Comparison of ENCODE assay signal across 18 cellular contexts in genomic region chr6:54991761-54992330, GRCh38.
DNase-seq lines count a peak whose midpoint lies in the region; ATAC-seq and TF ChIP-seq lines count a peak whose summit lies in the region.
"Had no signal": no experiment of that assay in that cellular context is flagged by ENCODE, and none has a peak within 500 bp of the region (broad histone marks: within the 10 kb centered on the region; RNA-seq: fewer than 3 reads in every experiment).

No MANE protein-coding gene starts in this region.

- H3K4me1 ChIP-seq in IMR-90 (ENCODE audit: control insufficient read depth, insufficient read depth, low read length) (0 out of 2 replicates have a peak, but pooled peaks cover 2% of the 10 kb centered on the region), osteoblast (ENCODE audit: insufficient read depth, low read length) (no peaks in the 10 kb centered on the region), aorta (ENCODE audit: control insufficient read depth in 1 of 2, insufficient read depth in 2 of 2, low read length in 2 of 2) (no peaks in the 10 kb centered on the region), colonic mucosa (no peaks in the 10 kb centered on the region)
- H3K4me1 ChIP-seq: A549, HAP-1 had no signal

- no peaks in the 10 kb centered on the region for H3K9me1 ChIP-seq in IMR-90 (ENCODE audit: insufficient read depth, low read length)

- ATAC-seq in Right ventricle myocardium inferior (peak; percentile 46), IMR-90 (ENCODE audit: low read depth) (no peak), aorta (ENCODE audit: low FRiP score) (peak; percentile 11)
- ATAC-seq: A549 had no signal

- H3K4me3 ChIP-seq in IMR-90 (ENCODE audit: insufficient read depth, low read depth, low read length) (no peak overlapping the region), osteoblast (ENCODE audit: insufficient read depth, low read length) (no peak overlapping the region), aorta (ENCODE audit: low read length in 2 of 2) (no peak overlapping the region), colonic mucosa (no peak overlapping the region)
- H3K4me3 ChIP-seq: A549, HAP-1 had no signal

- in situ Hi-C loops in IMR-90 (cut with MboI; ENCODE audit: low sequenced_read_pairs) = no loop called here

- no peak overlapping the region for H3K4me2 ChIP-seq in IMR-90 (ENCODE audit: low read depth, low read length)
- no peak overlapping the region for H3K4me2 ChIP-seq in osteoblast (ENCODE audit: insufficient read depth, low read length)
- H3K4me2 ChIP-seq: A549 had no signal

- no peak overlapping the region for H2BK15ac ChIP-seq in IMR-90 (ENCODE audit: low read depth, low read length)

- H2AK9ac ChIP-seq in IMR-90 (replicated peaks; ENCODE audit: low read depth, low read length, poor library complexity) = no peak overlapping the region

- BruUV-seq in IMR-90 (replicated peaks; lab: Mats Ljungman, UMichigan) = no TSS peak

- peak overlapping the region; percentile 5; the same call in 1 of the 2 replicates for H3K4ac ChIP-seq in IMR-90 (ENCODE audit: low read depth, low read length)

- H3K79me2 ChIP-seq in osteoblast (ENCODE audit: insufficient read depth, low read length) = no peaks in the 10 kb centered on the region

- no peak overlapping the region for H4K91ac ChIP-seq in IMR-90 (ENCODE audit: insufficient read depth, low read depth, low read length)

- intact Hi-C loops in Right ventricle myocardium inferior (cut with DNase I) = no loop called here
- intact Hi-C loops in cardiac septum (cut with DNase I) = no loop called here
- intact Hi-C loops in IMR-90 (cut with micrococcal nuclease) = no loop called here
- intact Hi-C loops in aorta (cut with DNase I) = no loop called here
- intact Hi-C loops in colonic mucosa (cut with DNase I) = no loop called here

- no peak for DNase-seq in Right ventricle myocardium inferior (ENCODE audit: missing footprints)
- DNase-seq in cardiac septum (ENCODE audit: low spot score) = no peak
- DNase-seq in IMR-90 = no peak
- no peak for DNase-seq in osteoblast (ENCODE audit: insufficient read length, low spot score, missing footprints)
- DNase-seq in aorta = no peak
- DNase-seq in AG08395 (ENCODE audit: low spot score) = no peak
- DNase-seq in colonic mucosa = no peak
- DNase-seq: 8988T; ACHN; C1 segment of cervical spinal cord; CD4-positive, alpha-beta memory T cell; COR-L47; DMS153; DND-41; GOT3; HFFc6 had no signal

- POLR2A ChIA-PET in IMR-90 (lab: Charles Lee; ENCODE audit: unreplicated experiment) = no interaction called here

- H2BK5ac ChIP-seq in IMR-90 (ENCODE audit: low read depth, low read length, poor library complexity, severe bottlenecking) = no peak overlapping the region

- peak overlapping the region; percentile 56 for H2AFZ ChIP-seq in IMR-90 (replicated peaks; ENCODE audit: low read length, poor library complexity)
- peak overlapping the region; percentile 21 for H2AFZ ChIP-seq in osteoblast (ENCODE audit: low read length)

- H3K9ac ChIP-seq in IMR-90 (ENCODE audit: low read depth, low read length) = no peak overlapping the region
- no peak overlapping the region for H3K9ac ChIP-seq in colonic mucosa (ENCODE audit: low read depth in 2 of 2, low read length in 2 of 2)

- H3K27me3 ChIP-seq in IMR-90 (ENCODE audit: control insufficient read depth, insufficient read depth, low read length) = no peaks in the 10 kb centered on the region
- no peaks in the 10 kb centered on the region for H3K27me3 ChIP-seq in osteoblast (ENCODE audit: insufficient read depth, low read length)
- no peaks in the 10 kb centered on the region for H3K27me3 ChIP-seq in aorta (ENCODE audit: control insufficient read depth in 1 of 2, insufficient read depth in 2 of 2, low read length in 1 of 2)
- H3K27me3 ChIP-seq in colonic mucosa = no peaks in the 10 kb centered on the region

- H3K18ac ChIP-seq in IMR-90 (ENCODE audit: low read depth, low read length) = no peak overlapping the region

- no peaks in the 10 kb centered on the region for H3K9me3 ChIP-seq in IMR-90 (ENCODE audit: control insufficient read depth, insufficient read depth, low read length)
- H3K9me3 ChIP-seq in osteoblast (ENCODE audit: low read depth, low read length) = no peaks in the 10 kb centered on the region
- H3K9me3 ChIP-seq in aorta (ENCODE audit: control insufficient read depth, low read length) = no peaks in the 10 kb centered on the region
- H3K9me3 ChIP-seq in colonic mucosa = no peaks in the 10 kb centered on the region
- H3K9me3 ChIP-seq: A549, HAP-1 had no signal

- dilution Hi-C loops in IMR-90 (cut with HindIII; ENCODE audit: low sequenced_read_pairs, unreplicated experiment) = no loop called here

- TF ChIP-seq CTCF in IMR-90 (conservative IDR thresholded peaks at IDR 0.05; ENCODE audit: low read depth, low read length) (no peak), osteoblast (IDR thresholded peaks at IDR 0.05; ENCODE audit: extremely low read depth, low read depth, low read length) (no peak), colonic mucosa (IDR thresholded peaks at IDR 0.05) (no peak)

- CTCF ChIA-PET in IMR-90 (lab: Yijun Ruan, JAX) = no interaction called here

- H2BK120ac ChIP-seq in IMR-90 (ENCODE audit: low read depth, low read length) = no peak overlapping the region

- no peak overlapping the region for H2BK20ac ChIP-seq in IMR-90 (ENCODE audit: low read depth, low read length)

- no peaks in the 10 kb centered on the region for H3K79me1 ChIP-seq in IMR-90 (ENCODE audit: low read depth in 1 of 2, low read length in 2 of 2)

- no peaks in the 10 kb centered on the region for H4K20me1 ChIP-seq in IMR-90 (ENCODE audit: insufficient read depth, low read length)
- H4K20me1 ChIP-seq in osteoblast (ENCODE audit: insufficient read depth, low read length) = no peaks in the 10 kb centered on the region

- H3K36me3 ChIP-seq in IMR-90 (ENCODE audit: control insufficient read depth, insufficient read depth, low read length) = no peaks in the 10 kb centered on the region
- H3K36me3 ChIP-seq in osteoblast (ENCODE audit: insufficient read depth, low read length) = no peaks in the 10 kb centered on the region
- H3K36me3 ChIP-seq in aorta (ENCODE audit: control insufficient read depth in 1 of 2, insufficient read depth in 2 of 2, low read length in 1 of 2) = no peaks in the 10 kb centered on the region
- H3K36me3 ChIP-seq in colonic mucosa = no peaks in the 10 kb centered on the region
- H3K36me3 ChIP-seq: HAP-1 had no signal

- H3K27ac ChIP-seq in IMR-90 (ENCODE audit: insufficient read depth, low read length) = no peak overlapping the region
- H3K27ac ChIP-seq in osteoblast (ENCODE audit: low read depth, low read length) = no peak overlapping the region
- no peak overlapping the region for H3K27ac ChIP-seq in aorta (ENCODE audit: low read depth in 1 of 2, low read length in 2 of 2)
- no peak overlapping the region for H3K27ac ChIP-seq in colonic mucosa
- H3K27ac ChIP-seq: A549 had no signal

- H4K8ac ChIP-seq in IMR-90 (ENCODE audit: low read depth in 2 of 2, low read length in 2 of 2) = no peak overlapping the region

- no peak overlapping the region for H2AK5ac ChIP-seq in IMR-90 (ENCODE audit: low read depth, low read length)

- no peak overlapping the region for H3K56ac ChIP-seq in IMR-90 (ENCODE audit: extremely low read depth, insufficient read depth, low read length)

- WGBS in IMR-90 (ENCODE audit: extremely low coverage in 2 of 2, insufficient read length in 1 of 2), 2 experiments = no CpG with 5 or more reads among the region's 1 CpG
- 50 to 65% methylated on average over 1 of the region's 1 CpG for WGBS in aorta, 2 donors

- no peak for TF ChIP-seq POLR2A in IMR-90 (IDR thresholded peaks at IDR 0.05; ENCODE audit: low read depth, low read length)

- no peak for TF ChIP-seq RAD21 in IMR-90 (IDR thresholded peaks at IDR 0.05; ENCODE audit: low read length)

- H4K5ac ChIP-seq in IMR-90 (ENCODE audit: low read depth, low read length) = no peak overlapping the region

- no peak overlapping the region for H3K14ac ChIP-seq in IMR-90 (replicated peaks; ENCODE audit: low read depth, low read length)

- H3K23ac ChIP-seq in IMR-90 (ENCODE audit: low read depth, low read length) = no peak overlapping the region

TF ChIP-seq in IMR-90, 13 proteins besides CTCF, POLR2A, EP300 and RAD21:
- no peak for TF ChIP-seq BHLHE40 (IDR thresholded peaks at IDR 0.05; ENCODE audit: low read depth, low read length)
- TF ChIP-seq CHD1 (IDR thresholded peaks at IDR 0.05; ENCODE audit: low read depth, low read length) = no peak
- no peak for TF ChIP-seq MAZ (IDR thresholded peaks at IDR 0.05; ENCODE audit: borderline replicate concordance, low read depth, low read length)
- TF ChIP-seq RFX5 (IDR thresholded peaks at IDR 0.05; ENCODE audit: low read depth, low read length) = no peak
- no peak for TF ChIP-seq MAFK (IDR thresholded peaks at IDR 0.05; ENCODE audit: low read depth, low read length)
- TF ChIP-seq NFE2L2 (IDR thresholded peaks at IDR 0.05; ENCODE audit: low read depth, low read length) = no peak
- TF ChIP-seq SMC3 (IDR thresholded peaks at IDR 0.05; ENCODE audit: low read depth, low read length) = no peak
- no peak for TF ChIP-seq CEBPB (IDR thresholded peaks at IDR 0.05; ENCODE audit: low read depth, low read length)
- TF ChIP-seq RCOR1 (IDR thresholded peaks at IDR 0.05; ENCODE audit: insufficient replicate concordance, low read length) = no peak
- TF ChIP-seq ELK1 (IDR thresholded peaks at IDR 0.05; ENCODE audit: borderline replicate concordance, low read depth, low read length) = no peak
- no peak for TF ChIP-seq USF2 (IDR thresholded peaks at IDR 0.05; ENCODE audit: low read depth, low read length)
- no peak for TF ChIP-seq MXI1 (IDR thresholded peaks at IDR 0.05; ENCODE audit: borderline replicate concordance, low read depth, low read length)
- no peak for TF ChIP-seq FOS (IDR thresholded peaks at IDR 0.05; ENCODE audit: low read depth, low read length)
TF ChIP-seq in IMR-90: peak in this region for 0.
